ENCODE assay signal across 29 cellular contexts in the genomic region with DNA sequence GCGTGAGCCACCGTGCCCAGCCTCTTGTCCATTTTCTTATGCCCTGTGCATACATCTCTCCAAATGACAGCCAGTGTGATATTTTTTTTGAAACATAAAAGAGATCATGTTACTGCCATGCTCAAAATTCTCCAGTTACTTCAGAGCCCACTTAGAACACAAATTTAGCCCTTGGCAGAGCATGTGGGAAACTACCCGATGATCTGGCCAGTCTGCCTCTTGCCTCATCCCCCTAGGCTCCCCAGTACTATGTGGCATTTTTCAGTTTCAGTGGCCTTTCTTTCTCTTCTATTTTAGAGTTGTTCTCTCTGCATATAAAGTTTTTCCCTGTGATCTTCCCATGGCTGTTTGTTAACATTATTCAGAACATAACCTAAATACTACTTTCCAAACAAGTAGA.
"Had no signal": no experiment of that assay in that cellular context is flagged by ENCODE, and none has a peak within 500 bp of the region (broad histone marks: within the 10 kb centered on the region; RNA-seq: fewer than 3 reads in every experiment).

No MANE protein-coding gene starts in this region.

- ATAC-seq: activated CD8-positive, alpha-beta T cell treated with anti-CD3 and anti-CD28 coated beads, Interleukin-2, amount 10 ng/mL, durations not matched to agents 7 days and 5 days; Panc1; SK-N-SH treated with all-trans-retinoic acid at 6 μM for 48 hours; WTC11 had no signal

- H3K27me3 ChIP-seq: adrenal gland, SJSA1 had no signal

- H3K36me3 Mint-ChIP-seq: activated naive CD8-positive, alpha-beta T cell treated with anti-CD3 and anti-CD28 coated beads, Interleukin-2, amount 10 ng/mL, durations not matched to agents 7 days and 5 days; WTC11 had no signal

- H3K9me3 ChIP-seq: adrenal gland, SJSA1 had no signal

- H3K27ac Mint-ChIP-seq: activated CD8-positive, alpha-beta T cell treated with anti-CD3 and anti-CD28 coated beads, Interleukin-2, amount 10 ng/mL, durations not matched to agents 7 days and 5 days; activated naive CD8-positive, alpha-beta T cell treated with anti-CD3 and anti-CD28 coated beads, Interleukin-2, amount 10 ng/mL, durations not matched to agents 7 days and 5 days; WTC11 had no signal

- H3K4me1 Mint-ChIP-seq: activated naive CD8-positive, alpha-beta T cell treated with anti-CD3 and anti-CD28 coated beads, Interleukin-2, amount 10 ng/mL, durations not matched to agents 7 days and 5 days had no signal

- H3K9me3 Mint-ChIP-seq: activated naive CD8-positive, alpha-beta T cell treated with anti-CD3 and anti-CD28 coated beads, Interleukin-2, amount 10 ng/mL, durations not matched to agents 7 days and 5 days; WTC11 had no signal

- H3K4me1 ChIP-seq: SJSA1 had no signal

- DNase-seq: activated CD4-positive, alpha-beta T cell treated with anti-CD3 and anti-CD28 coated beads for 48 hours; activated CD4-positive, alpha-beta T cell treated with anti-CD3 and anti-CD28 coated beads, Interleukin-2, amount 50 U/mL, for 4 hours; activated CD4-positive, CD25-positive, alpha-beta regulatory T cell treated with anti-CD3 and anti-CD28 coated beads, Interleukin-2, amount 50 U/mL, for 72 hours; activated CD8-positive, alpha-beta memory T cell treated with anti-CD3 and anti-CD28 coated beads, Interleukin-2, amount 50 U/mL, for 48 hours; activated CD8-positive, alpha-beta T cell treated with anti-CD3 and anti-CD28 coated beads, Interleukin-2, amount 10 ng/mL, durations not matched to agents 7 days and 5 days; activated naive CD4-positive, alpha-beta T cell treated with anti-CD3 and anti-CD28 coated beads, Interleukin-2, amount 50 U/mL, for 16 hours; activated naive CD8-positive, alpha-beta T cell treated with anti-CD3 and anti-CD28 coated beads, Interleukin-2, amount 10 ng/mL, durations not matched to agents 7 days and 5 days; activated T-cell treated with anti-CD3 and anti-CD28 coated beads, Interleukin-2, amount 50 U/mL, for 1 hour; adrenal gland; anterior cingulate cortex; caudate nucleus; Kasumi-1; NCI-H1105 treated with DMSO at 0.1 percent for 48 hours; NCI-H146; NCI-H187 treated with DMSO at 0.1 percent for 48 hours; NCI-H2107; NCI-H2227 treated with DMSO at 0.1 percent for 48 hours; NCI-H446 treated with DMSO at 0.1 percent for 48 hours; NCI-H524 treated with DMSO at 0.1 percent for 48 hours; NCI-H748 treated with DMSO at 0.1 percent for 48 hours; NK-92 treated with Interleukin-12 subunit alpha and Interleukin-12 subunit beta, amount 100 ng/mL, for 24 hours; OCI-M1; RPMI8226; SHP77; SW 1271 had no signal

- H3K4me3 ChIP-seq: adrenal gland, SJSA1 had no signal

- H3K4me3 Mint-ChIP-seq: activated CD8-positive, alpha-beta T cell treated with anti-CD3 and anti-CD28 coated beads, Interleukin-2, amount 10 ng/mL, durations not matched to agents 7 days and 5 days; activated naive CD8-positive, alpha-beta T cell treated with anti-CD3 and anti-CD28 coated beads, Interleukin-2, amount 10 ng/mL, durations not matched to agents 7 days and 5 days; WTC11 had no signal

- H3K36me3 ChIP-seq: adrenal gland, SJSA1 had no signal

- H3K27ac ChIP-seq: adrenal gland, SJSA1 had no signal
